9 cellular contexts compared by ENCODE assay signal in the genomic region with DNA sequence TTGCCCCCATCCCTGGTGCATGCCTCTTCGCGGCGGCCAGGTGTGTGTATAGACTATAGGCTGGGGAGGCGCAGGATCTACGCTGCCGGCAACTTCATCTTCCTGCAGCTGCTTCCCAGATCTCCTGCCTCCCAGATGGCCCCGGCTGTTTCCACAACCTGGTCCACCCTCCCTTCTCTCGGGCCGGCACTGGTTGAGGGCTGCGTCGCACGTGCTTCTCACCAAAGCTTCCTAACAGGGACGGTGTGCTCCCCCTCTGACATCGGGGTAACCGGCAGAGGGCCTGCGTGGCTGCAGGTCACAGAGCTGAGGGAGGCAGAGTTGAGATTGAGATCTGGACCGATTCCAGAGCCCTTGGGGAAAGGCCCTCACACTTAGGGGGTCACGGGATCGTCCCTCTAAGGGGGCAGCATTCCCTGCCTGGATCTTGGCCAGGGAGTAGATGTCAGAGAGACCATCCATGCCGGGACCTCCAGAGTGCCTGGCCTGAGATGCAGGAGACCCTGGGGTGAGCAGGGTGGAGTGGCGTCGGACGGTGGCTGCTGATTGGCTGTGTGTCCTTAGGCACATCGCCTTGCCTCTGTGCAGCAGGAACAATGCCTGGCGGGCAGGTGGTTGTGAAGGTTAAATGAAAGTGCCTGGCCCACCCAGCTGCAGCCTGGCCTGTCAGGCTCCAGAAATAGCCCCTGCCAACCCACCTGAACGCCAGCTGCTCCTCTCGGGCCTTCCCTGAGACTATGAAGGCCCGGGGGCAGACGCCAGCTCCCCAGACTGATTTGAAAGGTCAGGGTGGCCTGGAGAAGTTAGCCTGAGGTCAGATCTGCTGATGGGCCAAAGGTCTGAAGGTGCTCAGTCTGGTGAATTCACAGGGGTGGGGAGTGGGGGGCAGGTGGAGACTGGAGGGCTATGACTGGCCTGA. TPM values are rescaled to one million over a fixed set of nuclear protein-coding genes. Genes with fewer than 3 reads are reported as not detected.
DNase-seq lines count a peak whose midpoint lies in the region; ATAC-seq, FAIRE-seq and TF ChIP-seq lines count a peak whose summit lies in the region.
"Had no signal": no experiment of that assay in that cellular context is flagged by ENCODE, and none has a peak within 500 bp of the region (broad histone marks: within the 10 kb centered on the region; RNA-seq: fewer than 3 reads in every experiment).

No MANE protein-coding gene starts in this region.

- H3K4ac ChIP-seq in IMR-90 (ENCODE audit: low read depth, low read length) = no peak overlapping the region

- H2BK15ac ChIP-seq in IMR-90 (ENCODE audit: low read depth, low read length) = no peak overlapping the region

- no peaks in the 10 kb centered on the region for H3K9me3 Mint-ChIP-seq in T-helper 2 cell treated with Interferon-gamma antibody and Interleukin-4, amounts not matched to agents 5 μg/mL and 100 μg/mL, for 36 hours

- H3F3A ChIP-seq in SK-N-SH (replicated peaks; ENCODE audit: insufficient read depth) = no peaks in the 10 kb centered on the region

- POLR2A ChIA-PET in IMR-90 (lab: Charles Lee; ENCODE audit: unreplicated experiment) (no interaction called here), SK-N-SH (lab: Yijun Ruan, JAX) (interaction anchor here (0.6 to 1.9 kb wide), 3 partner anchors 14 to 47 kb away, joined by 3 to 7 read pairs (median 3); a partner anchor contains a TSS), HepG2 (lab: Yijun Ruan, JAX) (interaction anchor here (2.0 kb wide), 1 partner anchor 8 kb away, joined by 10 read pairs; no protein-coding TSS in a partner anchor)

- peaks cover 33% of the 10 kb centered on the region for H3K36me3 ChIP-seq in DND-41 (ENCODE audit: insufficient read depth, low read length)
- peaks cover 13% of the 10 kb centered on the region for H3K36me3 ChIP-seq in IMR-90 (ENCODE audit: control insufficient read depth, insufficient read depth, low read length)
- peaks cover 0 to 17% of the 10 kb centered on the region in 2 experiments for H3K36me3 ChIP-seq in SK-N-SH (replicated peaks in 1 of 2; ENCODE audit: control insufficient read depth in 1 of 2, insufficient read depth in 2 of 2, low read length in 1 of 2)
- peaks cover 5 to 23% of the 10 kb centered on the region in 2 experiments; a peak in 4 of 5 replicates for H3K36me3 ChIP-seq in HepG2 (replicated peaks in 1 of 2; ENCODE audit: control insufficient read depth in 1 of 2, insufficient read depth in 2 of 2, low read length in 2 of 2)

- H3K56ac ChIP-seq in IMR-90 (ENCODE audit: extremely low read depth, insufficient read depth, low read length) = no peak overlapping the region

- no peaks in the 10 kb centered on the region for H3K27me3 Mint-ChIP-seq in T-helper 2 cell treated with Interferon-gamma antibody and Interleukin-4, amounts not matched to agents 5 μg/mL and 100 μg/mL, for 36 hours (ENCODE audit: low read depth)

- H3K79me1 ChIP-seq in IMR-90 (ENCODE audit: low read depth in 1 of 2, low read length in 2 of 2) = peaks cover 0 to 16% of the 10 kb centered on the region in 2 experiments; a peak in 3 of 4 replicates

- no peak overlapping the region for H4K5ac ChIP-seq in IMR-90 (ENCODE audit: low read depth, low read length)

- no peak overlapping the region for H2BK20ac ChIP-seq in IMR-90 (ENCODE audit: low read depth, low read length)

- H3K27ac Mint-ChIP-seq in T-helper 2 cell treated with Interferon-gamma antibody and Interleukin-4, amounts not matched to agents 5 μg/mL and 100 μg/mL, for 36 hours = no peak overlapping the region

- 50% methylated on average over 5 of the region's 29 CpGs; no CpG with 5 or more reads in 1 of the 2 experiments for WGBS in IMR-90 (ENCODE audit: extremely low coverage in 2 of 2, insufficient read length in 1 of 2), 2 experiments
- WGBS in SK-N-SH (ENCODE audit: low lambda C conversion rate) = 50% methylated on average over 22 of the region's 29 CpGs
- 64% methylated on average over 6 of the region's 29 CpGs for WGBS in HepG2 (ENCODE audit: low lambda C conversion rate)

- ATAC-seq in DND-41 (ENCODE audit: insufficient read depth, low read depth) (peak; percentile 27), IMR-90 (ENCODE audit: low read depth) (peak; percentile 56), HepG2 (peak; percentile 24), GM21515 (IDR thresholded peaks at IDR 0.05; ENCODE audit: unreplicated experiment) (no peak), GM19452 (IDR thresholded peaks at IDR 0.05; ENCODE audit: unreplicated experiment) (no peak)

- dilution Hi-C loops in IMR-90 (cut with HindIII; ENCODE audit: low sequenced_read_pairs, unreplicated experiment) = no loop called here

- CTCF ChIA-PET in IMR-90 (lab: Yijun Ruan, JAX) = interaction anchor here (1.0 kb wide), 1 partner anchor 15 kb away, joined by 4 read pairs; no protein-coding TSS in a partner anchor
- CTCF ChIA-PET in SK-N-SH (lab: Yijun Ruan, JAX) = interaction anchor here (0.7 to 10.0 kb wide), 8 partner anchors 10 to 899 kb away, joined by 3 to 118 read pairs (median 4); no protein-coding TSS in a partner anchor
- CTCF ChIA-PET in HepG2 (lab: Yijun Ruan, JAX; ENCODE audit: low intra/inter-chr PET ratio, low total read pairs) = no interaction called here

- no peak overlapping the region for H3K18ac ChIP-seq in IMR-90 (ENCODE audit: low read depth, low read length)

- H3K4me2 ChIP-seq in DND-41 (ENCODE audit: insufficient read depth, low read length) = no peak overlapping the region
- no peak overlapping the region for H3K4me2 ChIP-seq in IMR-90 (ENCODE audit: low read depth, low read length)
- H3K4me2 ChIP-seq in SK-N-SH = no peak overlapping the region
- H3K4me2 ChIP-seq in HepG2 (ENCODE audit: low read depth, low read length) = no peak overlapping the region

- H3K9ac ChIP-seq in DND-41 (ENCODE audit: low read depth, low read length) (no peak overlapping the region), IMR-90 (ENCODE audit: low read depth, low read length) (no peak overlapping the region), SK-N-SH (no peak overlapping the region), HepG2 (ENCODE audit: insufficient read depth, low read depth, low read length) (no peak overlapping the region)

- DNase-seq in DND-41 (peak; percentile 16), IMR-90 (no peak), SK-N-SH (peak; percentile 88), HepG2 (ENCODE audit: low spot score) (no peak), NCI-H774 (lab: John Stamatoyannopoulos, UW) (no peak)
- DNase-seq in T-helper 2 cell treated with Interferon-gamma antibody and Interleukin-4, amounts not matched to agents 5 μg/mL and 100 μg/mL, for 36 hours (ENCODE audit: low spot score) = no peak
- DNase-seq: NCI-H1048 had no signal

- BruUV-seq in IMR-90 (replicated peaks; lab: Mats Ljungman, UMichigan) (no TSS peak), HepG2 (replicated peaks; lab: Mats Ljungman, UMichigan) (no TSS peak)

- H4K91ac ChIP-seq in IMR-90 (ENCODE audit: insufficient read depth, low read depth, low read length) = no peak overlapping the region

- H3K9me3 ChIP-seq in DND-41 (ENCODE audit: insufficient read depth, low read length, severe bottlenecking) = no peaks in the 10 kb centered on the region
- no peaks in the 10 kb centered on the region for H3K9me3 ChIP-seq in IMR-90 (ENCODE audit: control insufficient read depth, insufficient read depth, low read length)
- no peaks in the 10 kb centered on the region for H3K9me3 ChIP-seq in SK-N-SH
- no peaks in the 10 kb centered on the region for H3K9me3 ChIP-seq in HepG2 (ENCODE audit: low read length)

- H3K4me3 ChIP-seq in DND-41 (ENCODE audit: low read depth in 1 of 2, low read length in 2 of 2) = no peak overlapping the region
- no peak overlapping the region for H3K4me3 ChIP-seq in IMR-90 (ENCODE audit: insufficient read depth, low read depth, low read length)
- no peak overlapping the region for H3K4me3 ChIP-seq in SK-N-SH (ENCODE audit: low read depth in 2 of 2, low read length in 1 of 2)
- no peak overlapping the region for H3K4me3 ChIP-seq in HepG2 (replicated peaks in 1 of 3; ENCODE audit: insufficient read depth in 1 of 3, low read depth in 2 of 3, low read length in 3 of 3)

- 0 out of 2 replicates have a peak, but pooled peaks cover 3% of the 10 kb centered on the region for H3K9me1 ChIP-seq in IMR-90 (ENCODE audit: insufficient read depth, low read length)

- H2AFZ ChIP-seq in DND-41 (ENCODE audit: low read depth, low read length) = no peak overlapping the region
- H2AFZ ChIP-seq in IMR-90 (replicated peaks; ENCODE audit: low read length, poor library complexity) = peak overlapping the region; percentile 39
- no peak overlapping the region for H2AFZ ChIP-seq in SK-N-SH (ENCODE audit: low read depth)
- H2AFZ ChIP-seq in HepG2 (ENCODE audit: low read length) = no peak overlapping the region

- H3K23ac ChIP-seq in IMR-90 (ENCODE audit: low read depth, low read length) = no peak overlapping the region

- no peak overlapping the region for H2AK5ac ChIP-seq in IMR-90 (ENCODE audit: low read depth, low read length)

- intact Hi-C loops in IMR-90 (cut with micrococcal nuclease) (no loop called here), HepG2 (cut with micrococcal nuclease; ENCODE audit: unreplicated experiment) (no loop called here)

- H3K27ac ChIP-seq in DND-41 (ENCODE audit: low read length) = no peak overlapping the region
- H3K27ac ChIP-seq in IMR-90 (ENCODE audit: insufficient read depth, low read length) = no peak overlapping the region
- H3K27ac ChIP-seq in SK-N-SH (ENCODE audit: low read depth in 2 of 2, low read length in 1 of 2) = peak overlapping the region in 1 of 2 experiments; percentile 76; a peak in 2 of 4 replicates
- no peak overlapping the region for H3K27ac ChIP-seq in HepG2 (ENCODE audit: extremely low read length, insufficient read depth, low read length)

- no peak overlapping the region for H2AK9ac ChIP-seq in IMR-90 (replicated peaks; ENCODE audit: low read depth, low read length, poor library complexity)

- H2BK5ac ChIP-seq in IMR-90 (ENCODE audit: low read depth, low read length, poor library complexity, severe bottlenecking) = no peak overlapping the region

- no peak overlapping the region for H3K4me3 Mint-ChIP-seq in T-helper 2 cell treated with Interferon-gamma antibody and Interleukin-4, amounts not matched to agents 5 μg/mL and 100 μg/mL, for 36 hours

- H3K79me2 ChIP-seq in DND-41 (ENCODE audit: insufficient read depth, low read length) (peaks cover 7% of the 10 kb centered on the region; the same call in 1 of the 2 replicates), SK-N-SH (ENCODE audit: insufficient read depth) (peaks cover 4% of the 10 kb centered on the region; the same call in 1 of the 2 replicates), HepG2 (ENCODE audit: insufficient read depth, low read length) (no peaks in the 10 kb centered on the region)

- peaks cover 9% of the 10 kb centered on the region for H3K36me3 Mint-ChIP-seq in T-helper 2 cell treated with Interferon-gamma antibody and Interleukin-4, amounts not matched to agents 5 μg/mL and 100 μg/mL, for 36 hours (ENCODE audit: low read depth)

- no peak overlapping the region for H3K14ac ChIP-seq in IMR-90 (replicated peaks; ENCODE audit: low read depth, low read length)

- H4K20me1 ChIP-seq in DND-41 (ENCODE audit: insufficient read depth, low read length) (peaks cover 31% of the 10 kb centered on the region; the same call in 1 of the 2 replicates), IMR-90 (ENCODE audit: insufficient read depth, low read length) (peaks cover 24% of the 10 kb centered on the region), SK-N-SH (ENCODE audit: insufficient read depth) (peaks cover 4% of the 10 kb centered on the region; the same call in 1 of the 2 replicates), HepG2 (ENCODE audit: insufficient read depth, low read length) (peaks cover 3% of the 10 kb centered on the region; the same call in 1 of the 2 replicates)

- no peak for TF ChIP-seq CTCF in DND-41 (IDR thresholded peaks at IDR 0.05; ENCODE audit: borderline replicate concordance, extremely low read depth, low read length, poor library complexity, severe bottlenecking)
- no peak for TF ChIP-seq CTCF in IMR-90 (conservative IDR thresholded peaks at IDR 0.05; ENCODE audit: low read depth, low read length)
- no peak for TF ChIP-seq CTCF in SK-N-SH (IDR thresholded peaks at IDR 0.05)
- no peak for TF ChIP-seq CTCF in HepG2 (CRISPR knock-in tag; IDR thresholded peaks at IDR 0.05)

- no peak for TF ChIP-seq RAD21 in IMR-90 (IDR thresholded peaks at IDR 0.05; ENCODE audit: low read length)
- TF ChIP-seq RAD21 in SK-N-SH (IDR thresholded peaks at IDR 0.05; ENCODE audit: low read length) = no peak
- TF ChIP-seq RAD21 in HepG2 (CRISPR knock-in tag; IDR thresholded peaks at IDR 0.05) = no peak

- TF ChIP-seq EP300 in SK-N-SH (IDR thresholded peaks at IDR 0.05; ENCODE audit: borderline replicate concordance in 1 of 2, low read depth in 1 of 2, low read length in 1 of 2) = peak in 1 of 2 experiments; percentile 64; a peak in 1 of 4 replicates
- no peak for TF ChIP-seq EP300 in HepG2 (IDR thresholded peaks at IDR 0.05; ENCODE audit: low read depth in 2 of 2, low read length in 2 of 2)
- TF ChIP-seq EP300 in HepG2 (CRISPR knock-in tag; IDR thresholded peaks at IDR 0.05; ENCODE audit: borderline replicate concordance) = no peak

- no peak for FAIRE-seq in HepG2 (lab: Jason Lieb, UNC)

- no peaks in the 10 kb centered on the region for H3K4me1 Mint-ChIP-seq in T-helper 2 cell treated with Interferon-gamma antibody and Interleukin-4, amounts not matched to agents 5 μg/mL and 100 μg/mL, for 36 hours (ENCODE audit: low read depth)

- H2BK120ac ChIP-seq in IMR-90 (ENCODE audit: low read depth, low read length) = no peak overlapping the region

- H3K4me1 ChIP-seq in DND-41 (ENCODE audit: insufficient read depth, low read length) = peaks cover 7% of the 10 kb centered on the region
- no peaks in the 10 kb centered on the region for H3K4me1 ChIP-seq in IMR-90 (ENCODE audit: control insufficient read depth, insufficient read depth, low read length)
- H3K4me1 ChIP-seq in SK-N-SH (ENCODE audit: control insufficient read depth in 1 of 2, insufficient read depth in 2 of 2, low read depth in 1 of 2, low read length in 1 of 2) = peaks cover 0 to 17% of the 10 kb centered on the region in 2 experiments; a peak in 1 of 4 replicates
- H3K4me1 ChIP-seq in HepG2 (ENCODE audit: insufficient read depth, low read length) = peaks cover 41% of the 10 kb centered on the region

- TF ChIP-seq POLR2A in IMR-90 (IDR thresholded peaks at IDR 0.05; ENCODE audit: low read depth, low read length) (no peak), HepG2 (IDR thresholded peaks at IDR 0.05; ENCODE audit: insufficient read depth in 1 of 2, low read depth in 2 of 2, low read length in 2 of 2) (peak in 1 of 2 experiments; percentile 58)

- H3K9me2 ChIP-seq in SK-N-SH = no peaks in the 10 kb centered on the region

- no peaks in the 10 kb centered on the region for H3K27me3 ChIP-seq in DND-41 (ENCODE audit: insufficient read depth, low read length, poor library complexity)
- H3K27me3 ChIP-seq in IMR-90 (ENCODE audit: control insufficient read depth, insufficient read depth, low read length) = no peaks in the 10 kb centered on the region
- H3K27me3 ChIP-seq in SK-N-SH (ENCODE audit: insufficient read depth) = no peaks in the 10 kb centered on the region
- no peaks in the 10 kb centered on the region for H3K27me3 ChIP-seq in HepG2 (ENCODE audit: control insufficient read depth in 1 of 2, insufficient read depth in 2 of 2, low read length in 2 of 2)

- in situ Hi-C loops in IMR-90 (cut with MboI; ENCODE audit: low sequenced_read_pairs) (no loop called here), HepG2 (cut with HindIII; ENCODE audit: extremely low pct_ligation_motif_present, low pct_unique_long_range_greater_than_20kb) (no loop called here)

- no peak overlapping the region for H4K8ac ChIP-seq in IMR-90 (ENCODE audit: low read depth in 2 of 2, low read length in 2 of 2)

RNA-seq across cellular contexts. Expression of a gene that starts 6.1 kb away (rescaled TPM):
- total RNA-seq in IMR-90 (2012; rRNA removed) (not detected in 2 replicates), HepG2 (2016; rRNA removed; fragmentation: Illumina TruSeq; extraction: Trizol) (3.7 and 7.1 TPM in 2 replicates)
- polyA plus RNA-seq in IMR-90 (2012; rRNA removed) (0.03 and 0.04 TPM in 2 replicates), SK-N-SH (2012; rRNA removed) (not detected in 2 replicates), HepG2 (2011; rRNA removed) (11.8 and 16.7 TPM in 2 replicates)
- polyA plus RNA-seq in IMR-90 (2012; cell fraction: cytosol; rRNA removed) = 0.01 TPM in 1 of 2 replicates, not detected in the other
- 0.13 and 0.34 TPM in 2 replicates for polyA plus RNA-seq in IMR-90 (2012; cell fraction: nucleus; rRNA removed; ENCODE audit: low replicate concordance)
- polyA plus RNA-seq in SK-N-SH (2012; cell fraction: cytosol; rRNA removed) = not detected in 2 replicates
- 0.05 and 0.21 TPM in 2 replicates for polyA plus RNA-seq in SK-N-SH (2012; cell fraction: nucleus; rRNA removed)
- 4.0 and 4.1 TPM in 2 replicates for total RNA-seq in HepG2 (2016; cell fraction: cytosol; rRNA removed; fragmentation: Illumina TruSeq; extraction: Trizol; ENCODE audit: low read depth)
- 3.6 and 8.1 TPM in 2 replicates for total RNA-seq in HepG2 (2016; cell fraction: insoluble cytoplasmic fraction; rRNA removed; fragmentation: Illumina TruSeq; extraction: Trizol)
- total RNA-seq in HepG2 (2016; cell fraction: membrane; rRNA removed; fragmentation: Illumina TruSeq; extraction: Trizol) = 4.8 TPM in 2 replicates
- total RNA-seq in HepG2 (2016; cell fraction: nucleus; rRNA removed; fragmentation: Illumina TruSeq; extraction: Trizol) = 5.4 and 6.7 TPM in 2 replicates
- 10.8 and 16.3 TPM in 2 replicates for polyA plus RNA-seq in HepG2 (2011; cell fraction: cytosol; rRNA removed)
- polyA plus RNA-seq in HepG2 (2011; cell fraction: nucleus; rRNA removed) = 17.0 and 17.1 TPM in 2 replicates
- 6.6 and 7.0 TPM in 2 replicates for polyA plus RNA-seq in HepG2 (2012)
- polyA plus RNA-seq in HepG2 (2016; cell fraction: cytosol; fragmentation: Illumina TruSeq; extraction: Trizol; ENCODE audit: low read depth) = 4.2 and 4.5 TPM in 2 replicates
- 5.6 and 6.9 TPM in 2 replicates for polyA plus RNA-seq in HepG2 (2016; cell fraction: insoluble cytoplasmic fraction; fragmentation: Illumina TruSeq; extraction: Trizol; ENCODE audit: low read depth)
- 5.1 and 5.7 TPM in 2 replicates for polyA plus RNA-seq in HepG2 (2016; cell fraction: membrane; fragmentation: Illumina TruSeq; extraction: Trizol; ENCODE audit: low read depth)
- polyA plus RNA-seq in HepG2 (2016; cell fraction: nucleus; fragmentation: Illumina TruSeq; extraction: Trizol; ENCODE audit: insufficient read depth, low read depth) = 23.4 and 24.9 TPM in 2 replicates
- polyA minus RNA-seq in HepG2 (2011; rRNA and poly(A)+ RNA removed; ENCODE audit: low replicate concordance) = 1.6 and 14.9 TPM in 2 replicates
- 5.7 and 6.9 TPM in 2 replicates for polyA minus RNA-seq in HepG2 (2011; cell fraction: cytosol; rRNA and poly(A)+ RNA removed)
- polyA minus RNA-seq in HepG2 (2011; cell fraction: nucleus; rRNA and poly(A)+ RNA removed) = 9.3 and 9.4 TPM in 2 replicates

RNA-seq across cellular contexts. Expression of a gene that starts 6.7 kb away (rescaled TPM):
- total RNA-seq in IMR-90 (2012; rRNA removed) (23.1 and 25.6 TPM in 2 replicates), HepG2 (2016; rRNA removed; fragmentation: Illumina TruSeq; extraction: Trizol) (30.3 and 31.8 TPM in 2 replicates)
- polyA plus RNA-seq in IMR-90 (2012; rRNA removed) (160 and 203 TPM in 2 replicates), SK-N-SH (2012; rRNA removed) (60.9 and 105 TPM in 2 replicates), HepG2 (2011; rRNA removed) (27.9 and 28.9 TPM in 2 replicates)
- 336 and 350 TPM in 2 replicates for polyA plus RNA-seq in IMR-90 (2012; cell fraction: cytosol; rRNA removed)
- 66.9 and 159 TPM in 2 replicates for polyA plus RNA-seq in IMR-90 (2012; cell fraction: nucleus; rRNA removed; ENCODE audit: low replicate concordance)
- 82.2 and 124 TPM in 2 replicates for polyA plus RNA-seq in SK-N-SH (2012; cell fraction: cytosol; rRNA removed)
- 61.2 and 80.1 TPM in 2 replicates for polyA plus RNA-seq in SK-N-SH (2012; cell fraction: nucleus; rRNA removed)
- 135 and 147 TPM in 2 replicates for total RNA-seq in HepG2 (2016; cell fraction: cytosol; rRNA removed; fragmentation: Illumina TruSeq; extraction: Trizol; ENCODE audit: low read depth)
- total RNA-seq in HepG2 (2016; cell fraction: insoluble cytoplasmic fraction; rRNA removed; fragmentation: Illumina TruSeq; extraction: Trizol) = 25.7 and 30.7 TPM in 2 replicates
- total RNA-seq in HepG2 (2016; cell fraction: membrane; rRNA removed; fragmentation: Illumina TruSeq; extraction: Trizol) = 114 and 136 TPM in 2 replicates
- 26.5 and 27.5 TPM in 2 replicates for total RNA-seq in HepG2 (2016; cell fraction: nucleus; rRNA removed; fragmentation: Illumina TruSeq; extraction: Trizol)
- polyA plus RNA-seq in HepG2 (2011; cell fraction: cytosol; rRNA removed) = 31.9 and 46.3 TPM in 2 replicates
- 45.6 and 49.3 TPM in 2 replicates for polyA plus RNA-seq in HepG2 (2011; cell fraction: nucleus; rRNA removed)
- polyA plus RNA-seq in HepG2 (2012) = 65.4 and 89.3 TPM in 2 replicates
- 838 and 884 TPM in 2 replicates for polyA plus RNA-seq in HepG2 (2016; cell fraction: cytosol; fragmentation: Illumina TruSeq; extraction: Trizol; ENCODE audit: low read depth)
- polyA plus RNA-seq in HepG2 (2016; cell fraction: insoluble cytoplasmic fraction; fragmentation: Illumina TruSeq; extraction: Trizol; ENCODE audit: low read depth) = 117 and 162 TPM in 2 replicates
- polyA plus RNA-seq in HepG2 (2016; cell fraction: membrane; fragmentation: Illumina TruSeq; extraction: Trizol; ENCODE audit: low read depth) = 559 and 572 TPM in 2 replicates
- polyA plus RNA-seq in HepG2 (2016; cell fraction: nucleus; fragmentation: Illumina TruSeq; extraction: Trizol; ENCODE audit: insufficient read depth, low read depth) = 139 and 141 TPM in 2 replicates
- polyA minus RNA-seq in HepG2 (2011; rRNA and poly(A)+ RNA removed; ENCODE audit: low replicate concordance) = 88.7 and 179 TPM in 2 replicates
- polyA minus RNA-seq in HepG2 (2011; cell fraction: cytosol; rRNA and poly(A)+ RNA removed) = 52.4 and 61.3 TPM in 2 replicates
- 19.2 and 22.9 TPM in 2 replicates for polyA minus RNA-seq in HepG2 (2011; cell fraction: nucleus; rRNA and poly(A)+ RNA removed)

RNA-seq across cellular contexts. Expression of a gene that starts 40.6 kb away (rescaled TPM):
- total RNA-seq in IMR-90 (2012; rRNA removed) (36.7 and 98.0 TPM in 2 replicates), HepG2 (2016; rRNA removed; fragmentation: Illumina TruSeq; extraction: Trizol) (62.4 and 159 TPM in 2 replicates)
- polyA plus RNA-seq in IMR-90 (2012; rRNA removed) (161 and 196 TPM in 2 replicates), SK-N-SH (2012; rRNA removed) (156 and 207 TPM in 2 replicates), HepG2 (2011; rRNA removed) (78.1 and 93.0 TPM in 2 replicates)
- polyA plus RNA-seq in IMR-90 (2012; cell fraction: cytosol; rRNA removed) = 51.4 and 70.0 TPM in 2 replicates
- polyA plus RNA-seq in IMR-90 (2012; cell fraction: nucleus; rRNA removed; ENCODE audit: low replicate concordance) = 55.1 and 182 TPM in 2 replicates
- 151 and 217 TPM in 2 replicates for polyA plus RNA-seq in SK-N-SH (2012; cell fraction: cytosol; rRNA removed)
- 379 and 436 TPM in 2 replicates for polyA plus RNA-seq in SK-N-SH (2012; cell fraction: nucleus; rRNA removed)
- total RNA-seq in HepG2 (2016; cell fraction: cytosol; rRNA removed; fragmentation: Illumina TruSeq; extraction: Trizol; ENCODE audit: low read depth) = 18.0 and 22.2 TPM in 2 replicates
- 61.9 and 166 TPM in 2 replicates for total RNA-seq in HepG2 (2016; cell fraction: insoluble cytoplasmic fraction; rRNA removed; fragmentation: Illumina TruSeq; extraction: Trizol)
- 44.5 and 57.9 TPM in 2 replicates for total RNA-seq in HepG2 (2016; cell fraction: membrane; rRNA removed; fragmentation: Illumina TruSeq; extraction: Trizol)
- total RNA-seq in HepG2 (2016; cell fraction: nucleus; rRNA removed; fragmentation: Illumina TruSeq; extraction: Trizol) = 75.1 and 75.6 TPM in 2 replicates
- polyA plus RNA-seq in HepG2 (2011; cell fraction: cytosol; rRNA removed) = 52.7 and 80.2 TPM in 2 replicates
- 205 and 230 TPM in 2 replicates for polyA plus RNA-seq in HepG2 (2011; cell fraction: nucleus; rRNA removed)
- polyA plus RNA-seq in HepG2 (2012) = 127 and 172 TPM in 2 replicates
- 10.2 and 11.3 TPM in 2 replicates for polyA plus RNA-seq in HepG2 (2016; cell fraction: cytosol; fragmentation: Illumina TruSeq; extraction: Trizol; ENCODE audit: low read depth)
- 370 and 411 TPM in 2 replicates for polyA plus RNA-seq in HepG2 (2016; cell fraction: insoluble cytoplasmic fraction; fragmentation: Illumina TruSeq; extraction: Trizol; ENCODE audit: low read depth)
- polyA plus RNA-seq in HepG2 (2016; cell fraction: membrane; fragmentation: Illumina TruSeq; extraction: Trizol; ENCODE audit: low read depth) = 38.9 and 43.1 TPM in 2 replicates
- 236 and 265 TPM in 2 replicates for polyA plus RNA-seq in HepG2 (2016; cell fraction: nucleus; fragmentation: Illumina TruSeq; extraction: Trizol; ENCODE audit: insufficient read depth, low read depth)
- 37.3 and 69.3 TPM in 2 replicates for polyA minus RNA-seq in HepG2 (2011; rRNA and poly(A)+ RNA removed; ENCODE audit: low replicate concordance)
- 75.8 and 85.2 TPM in 2 replicates for polyA minus RNA-seq in HepG2 (2011; cell fraction: cytosol; rRNA and poly(A)+ RNA removed)
- polyA minus RNA-seq in HepG2 (2011; cell fraction: nucleus; rRNA and poly(A)+ RNA removed) = 227 and 240 TPM in 2 replicates

RNA-seq across cellular contexts. Expression of a gene that starts 46.6 kb away (rescaled TPM):
- total RNA-seq in IMR-90 (2012; rRNA removed) (56.4 and 64.5 TPM in 2 replicates), HepG2 (2016; rRNA removed; fragmentation: Illumina TruSeq; extraction: Trizol) (67.6 and 68.7 TPM in 2 replicates)
- polyA plus RNA-seq in IMR-90 (2012; rRNA removed) (63.5 and 66.0 TPM in 2 replicates), SK-N-SH (2012; rRNA removed) (62.5 and 79.8 TPM in 2 replicates), HepG2 (2011; rRNA removed) (37.4 and 48.4 TPM in 2 replicates)
- polyA plus RNA-seq in IMR-90 (2012; cell fraction: cytosol; rRNA removed) = 19.2 and 19.7 TPM in 2 replicates
- polyA plus RNA-seq in IMR-90 (2012; cell fraction: nucleus; rRNA removed; ENCODE audit: low replicate concordance) = 97.8 and 214 TPM in 2 replicates
- 38.4 and 42.5 TPM in 2 replicates for polyA plus RNA-seq in SK-N-SH (2012; cell fraction: cytosol; rRNA removed)
- polyA plus RNA-seq in SK-N-SH (2012; cell fraction: nucleus; rRNA removed) = 151 and 225 TPM in 2 replicates
- total RNA-seq in HepG2 (2016; cell fraction: cytosol; rRNA removed; fragmentation: Illumina TruSeq; extraction: Trizol; ENCODE audit: low read depth) = 16.6 and 19.3 TPM in 2 replicates
- 64.1 and 68.9 TPM in 2 replicates for total RNA-seq in HepG2 (2016; cell fraction: insoluble cytoplasmic fraction; rRNA removed; fragmentation: Illumina TruSeq; extraction: Trizol)
- total RNA-seq in HepG2 (2016; cell fraction: membrane; rRNA removed; fragmentation: Illumina TruSeq; extraction: Trizol) = 19.3 and 22.8 TPM in 2 replicates
- total RNA-seq in HepG2 (2016; cell fraction: nucleus; rRNA removed; fragmentation: Illumina TruSeq; extraction: Trizol) = 56.2 and 67.2 TPM in 2 replicates
- 33.5 and 35.4 TPM in 2 replicates for polyA plus RNA-seq in HepG2 (2011; cell fraction: cytosol; rRNA removed)
- polyA plus RNA-seq in HepG2 (2011; cell fraction: nucleus; rRNA removed) = 128 and 156 TPM in 2 replicates
- 38.0 and 43.1 TPM in 2 replicates for polyA plus RNA-seq in HepG2 (2012)
- 7.9 and 8.4 TPM in 2 replicates for polyA plus RNA-seq in HepG2 (2016; cell fraction: cytosol; fragmentation: Illumina TruSeq; extraction: Trizol; ENCODE audit: low read depth)
- 64.7 and 72.3 TPM in 2 replicates for polyA plus RNA-seq in HepG2 (2016; cell fraction: insoluble cytoplasmic fraction; fragmentation: Illumina TruSeq; extraction: Trizol; ENCODE audit: low read depth)
- polyA plus RNA-seq in HepG2 (2016; cell fraction: membrane; fragmentation: Illumina TruSeq; extraction: Trizol; ENCODE audit: low read depth) = 9.4 and 13.9 TPM in 2 replicates
- 144 and 154 TPM in 2 replicates for polyA plus RNA-seq in HepG2 (2016; cell fraction: nucleus; fragmentation: Illumina TruSeq; extraction: Trizol; ENCODE audit: insufficient read depth, low read depth)
- 34.2 and 70.1 TPM in 2 replicates for polyA minus RNA-seq in HepG2 (2011; rRNA and poly(A)+ RNA removed; ENCODE audit: low replicate concordance)
- 21.7 and 22.2 TPM in 2 replicates for polyA minus RNA-seq in HepG2 (2011; cell fraction: cytosol; rRNA and poly(A)+ RNA removed)
- 95.5 and 98.0 TPM in 2 replicates for polyA minus RNA-seq in HepG2 (2011; cell fraction: nucleus; rRNA and poly(A)+ RNA removed)

Comparison
In these comparisons a context has a peak if more than half of its experiments do, and no peak if none do; other contexts are left out.
1. ATAC-seq: peak in DND-41 (single experiment), IMR-90 (single experiment) and HepG2 (single experiment); none in GM21515 (single experiment) and GM19452 (single experiment).
2. DNase-seq: peak in DND-41 (single experiment) and SK-N-SH (single experiment); none in IMR-90 (single experiment), HepG2 (single experiment), T-helper 2 cell treated with Interferon-gamma antibody and Interleukin-4, amounts not matched to agents 5 μg/mL and 100 μg/mL, for 36 hours (single experiment) and NCI-H774 (single experiment).